ENCODE assay signal across 23 cellular contexts in genomic region chr1:93435443-93435842, GRCh38.
"Had no signal": no experiment of that assay in that cellular context is flagged by ENCODE, and none has a peak within 500 bp of the region (broad histone marks: within the 10 kb centered on the region; RNA-seq: fewer than 3 reads in every experiment).

No MANE protein-coding gene starts in this region.

- H3K4me2 ChIP-seq: neural progenitor cell had no signal

- H3K4me3 ChIP-seq: esophagus squamous epithelium, left lung, neural progenitor cell, prostate gland, right atrium auricular region, sigmoid colon, thoracic aorta, tibial nerve, upper lobe of right lung, uterus had no signal

- DNase-seq: cortex of kidney; effector memory CD8-positive, alpha-beta T cell; erythroblast; esophagus squamous epithelium; hypothalamus; left lung; mesenchymal stem cell; naive thymus-derived CD4-positive, alpha-beta T cell; nucleus accumbens; sigmoid colon; stimulated activated CD4-positive, alpha-beta T cell treated with anti-CD3 and anti-CD28 coated beads, Interleukin-2, amount 100 ng/mL, for 24 hours; stimulated activated CD4-positive, alpha-beta T cell treated with anti-CD3 and anti-CD28 coated beads, Interleukin-4, amount 100 ng/mL, for 24 hours; stimulated activated naive CD4-positive, alpha-beta T cell treated with Interleukin-2 at 50 U/mL for 16 hours; upper lobe of right lung; uterus had no signal

- H3K27me3 ChIP-seq: left lung, neural progenitor cell, right atrium auricular region, sigmoid colon, tibial nerve, upper lobe of right lung, uterus had no signal

- H2AFZ ChIP-seq: neural progenitor cell had no signal

- H3K36me3 ChIP-seq: esophagus squamous epithelium, left lung, neural progenitor cell, prostate gland, right atrium auricular region, sigmoid colon, thoracic aorta, tibial nerve, upper lobe of right lung, uterus had no signal

- H3K9me3 ChIP-seq: esophagus squamous epithelium, left lung, prostate gland, right atrium auricular region, sigmoid colon, thoracic aorta, tibial nerve, upper lobe of right lung, uterus had no signal

- FAIRE-seq: endometrium, frontal cortex, keratinocyte had no signal

- H3K27ac ChIP-seq: esophagus squamous epithelium, left lung, neural progenitor cell, prostate gland, right atrium auricular region, sigmoid colon, thoracic aorta, tibial nerve, upper lobe of right lung, uterus had no signal

- H3K4me1 ChIP-seq: esophagus squamous epithelium, left lung, neural progenitor cell, prostate gland, right atrium auricular region, sigmoid colon, tibial nerve, upper lobe of right lung, uterus had no signal

- H3K9ac ChIP-seq: neural progenitor cell had no signal
